ENCODE assay signal across 1 cellular context in the genomic region with DNA sequence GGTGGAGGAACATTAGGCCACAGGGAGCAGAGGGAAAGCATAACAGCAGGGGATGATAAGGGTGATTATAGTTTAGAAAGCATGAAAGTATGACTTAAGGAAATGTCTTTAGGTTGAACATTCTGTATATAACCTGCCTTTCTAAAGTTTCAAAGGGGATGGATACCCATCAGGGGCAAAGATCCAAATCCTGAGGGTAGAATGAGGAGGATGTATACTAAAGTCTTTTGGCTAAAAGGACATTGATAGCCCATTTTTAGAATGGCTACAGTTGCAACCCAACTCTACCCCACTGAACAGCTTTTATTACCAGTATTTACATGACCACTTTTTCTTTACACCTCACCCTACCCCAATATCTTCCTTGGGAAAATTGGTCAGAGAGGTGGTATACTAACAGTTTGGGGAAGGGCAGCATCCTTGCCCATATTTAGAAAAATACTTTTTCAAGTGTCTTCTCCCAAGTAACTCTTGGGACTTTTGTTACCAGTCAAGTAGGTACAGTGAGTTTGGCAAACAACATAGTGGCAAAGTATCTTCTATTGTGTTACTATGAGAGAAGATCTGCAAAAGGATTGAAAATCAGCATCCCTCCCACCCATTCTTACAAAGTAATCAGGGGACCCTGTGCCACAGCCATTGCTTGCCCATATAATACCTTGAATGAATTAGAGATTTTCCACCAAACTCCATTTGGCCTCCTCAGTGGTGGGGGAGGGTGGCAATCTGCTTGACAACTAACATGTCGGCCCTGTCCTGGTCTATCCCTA.
TF ChIP-seq lines count a peak whose summit lies in the region.

No MANE protein-coding gene starts in this region.

TF ChIP-seq in HEK293T, 16 proteins besides CTCF, POLR2A, EP300 and RAD21:
- no peak for TF ChIP-seq SUZ12 (IDR thresholded peaks at IDR 0.05)
- peak; percentile 3; the same call in 1 of the 2 replicates for TF ChIP-seq ELF4 (IDR thresholded peaks at IDR 0.05)
- TF ChIP-seq FOXA1 (IDR thresholded peaks at IDR 0.05) = no peak
